14 cellular contexts compared by ENCODE assay signal in the genomic region with DNA sequence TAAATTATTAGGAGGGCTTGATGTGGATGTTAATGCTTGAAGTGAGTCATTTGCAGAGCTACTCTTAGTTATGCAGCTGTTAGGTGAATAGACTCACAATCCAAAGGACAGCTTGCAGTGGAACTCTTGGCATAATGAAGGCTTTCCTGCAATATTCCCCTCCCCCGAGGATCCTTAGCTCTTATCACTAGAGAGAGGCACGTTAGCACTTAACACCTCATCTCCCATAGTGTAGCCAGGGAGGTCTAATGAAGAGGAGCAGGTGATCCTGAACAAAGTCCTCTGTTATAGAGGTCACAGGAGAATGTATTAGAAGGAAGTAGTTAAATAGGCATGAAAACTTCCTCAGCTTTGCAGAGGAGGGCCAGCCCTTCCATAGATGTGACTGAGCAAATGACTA.
"Had no signal": no experiment of that assay in that cellular context is flagged by ENCODE, and none has a peak within 500 bp of the region (broad histone marks: within the 10 kb centered on the region; RNA-seq: fewer than 3 reads in every experiment).

No MANE protein-coding gene starts in this region.

- H3K27ac ChIP-seq: ascending aorta, epithelial cell of prostate, lower lobe of right lung, ovary, spleen, upper lobe of left lung had no signal

- H3K4me1 ChIP-seq: ascending aorta, lower lobe of right lung, spleen, upper lobe of left lung had no signal

- H3K4me3 ChIP-seq: ascending aorta, lower lobe of right lung, ovary, spleen, upper lobe of left lung had no signal

- H3K9me3 ChIP-seq: ascending aorta, lower lobe of right lung, ovary, upper lobe of left lung had no signal

- DNase-seq: activated CD4-positive, alpha-beta memory T cell treated with anti-CD3 and anti-CD28 coated beads, Interleukin-2, amount 10 ng/mL, durations not matched to agents 7 days and 5 days; activated naive CD4-positive, alpha-beta T cell treated with anti-CD3 and anti-CD28 coated beads, Interleukin-2, amount 10 ng/mL, durations not matched to agents 7 days and 5 days; activated T-cell treated with anti-CD3 and anti-CD28 coated beads, Interleukin-2, amount 50 U/mL, for 24 hours; dermis blood vessel endothelial cell; effector memory CD8-positive, alpha-beta T cell; foreskin melanocyte; head of caudate nucleus; left colon; lower lobe of right lung; ovary; spleen; upper lobe of left lung had no signal

- H3K36me3 ChIP-seq: ascending aorta, lower lobe of right lung, ovary, spleen, upper lobe of left lung had no signal

- H3K27me3 ChIP-seq: ascending aorta, ovary, spleen, upper lobe of left lung had no signal
